Comparison of ENCODE assay signal across 8 cellular contexts in the genomic region with DNA sequence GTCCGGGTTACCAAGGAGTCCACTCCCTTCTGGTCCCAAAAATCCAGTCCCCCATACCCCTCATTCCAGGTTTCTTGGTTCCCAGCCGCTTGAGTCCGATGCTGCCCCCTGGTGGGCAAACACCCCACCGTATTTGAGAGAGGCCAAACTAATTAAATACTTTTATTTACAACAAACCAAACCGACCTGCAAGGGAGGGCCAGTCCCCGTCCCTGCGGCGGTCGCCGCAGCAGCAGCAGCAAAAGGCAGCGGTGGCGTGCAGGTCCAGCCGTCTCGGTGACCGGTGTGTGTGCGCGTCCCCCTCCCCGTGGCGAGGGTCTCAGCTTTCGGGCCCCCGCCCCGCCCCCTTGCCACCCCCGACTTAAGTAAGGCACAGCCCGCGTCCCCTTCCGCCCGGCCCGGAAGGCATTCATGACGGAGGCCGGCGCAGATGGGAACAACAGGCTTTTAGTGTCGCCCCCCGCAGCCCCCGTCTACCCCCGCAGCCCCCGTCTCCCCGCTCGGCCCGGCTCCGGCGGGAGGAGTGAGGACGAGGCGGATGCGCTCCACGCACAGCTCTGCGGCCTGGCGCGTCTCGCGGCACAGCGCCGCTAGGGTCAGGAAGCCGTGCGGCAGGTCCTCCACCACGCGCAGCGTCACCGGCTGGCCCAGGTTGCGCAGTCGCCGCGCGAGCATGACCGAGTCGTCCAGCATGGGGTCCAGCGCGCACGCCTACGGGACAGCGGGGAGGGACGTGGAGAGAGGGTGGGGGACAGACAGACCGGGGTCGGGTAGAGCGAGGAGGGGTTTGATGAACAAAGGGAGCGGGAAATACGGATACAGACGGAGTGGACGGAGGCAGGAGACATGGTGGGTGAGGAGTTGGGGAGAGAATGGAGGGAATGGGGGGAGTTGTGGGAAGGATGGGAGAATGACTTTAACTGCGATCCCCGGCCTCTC. TPM values are rescaled to one million over a fixed set of nuclear protein-coding genes. Genes with fewer than 3 reads are reported as not detected.
DNase-seq lines count a peak whose midpoint lies in the region; ATAC-seq and TF ChIP-seq lines count a peak whose summit lies in the region.

No MANE protein-coding gene starts in this region.

- peak overlapping the region; percentile 72 for H3K27ac Mint-ChIP-seq in activated naive CD4-positive, alpha-beta T cell treated with anti-CD3 and anti-CD28 coated beads, Interleukin-2, amount 50 U/mL, for 24 hours
- H3K27ac Mint-ChIP-seq in glutamatergic neuron (ENCODE audit: unreplicated experiment), result peak overlapping the region; percentile 77

- ATAC-seq in omental fat pad (ENCODE audit: low FRiP score), result peak; percentile 62
- ATAC-seq in GM21390 (IDR thresholded peaks at IDR 0.05; ENCODE audit: unreplicated experiment), result no peak

- peaks cover 30% of the 10 kb centered on the region for H3K4me1 ChIP-seq in suprapubic skin

- peak; percentile 98 for TF ChIP-seq CTCF in glutamatergic neuron (IDR thresholded peaks at IDR 0.05; ENCODE audit: partially characterized antibody, unreplicated experiment)
- peak in 1 of 3 donors; percentile 49 for TF ChIP-seq CTCF in omental fat pad (IDR thresholded peaks at IDR 0.05)
- TF ChIP-seq CTCF in suprapubic skin (IDR thresholded peaks at IDR 0.05), result peak; percentile 69 to 71

- H3K4me1 Mint-ChIP-seq in activated naive CD4-positive, alpha-beta T cell treated with anti-CD3 and anti-CD28 coated beads, Interleukin-2, amount 50 U/mL, for 24 hours, result peaks cover 26% of the 10 kb centered on the region
- H3K4me1 Mint-ChIP-seq in glutamatergic neuron (ENCODE audit: low read depth, unreplicated experiment), result peaks cover 15% of the 10 kb centered on the region

- H3K9me3 Mint-ChIP-seq in activated naive CD4-positive, alpha-beta T cell treated with anti-CD3 and anti-CD28 coated beads, Interleukin-2, amount 50 U/mL, for 24 hours, result no peaks in the 10 kb centered on the region
- peaks cover 26% of the 10 kb centered on the region for H3K9me3 Mint-ChIP-seq in glutamatergic neuron (ENCODE audit: unreplicated experiment)

- in situ Hi-C loops in KBM-7 (cut with MboI; ENCODE audit: low pct_unique_long_range_greater_than_20kb, low sequenced_read_pairs) (loop anchor here (25.0 kb wide), 1 partner anchor 289 kb away; no protein-coding TSS in a partner anchor), SK-MEL-5 (cut with HindIII; ENCODE audit: low pct_unique_long_range_greater_than_20kb, low sequenced_read_pairs) (no loop called here)

- no peaks in the 10 kb centered on the region for H3K27me3 ChIP-seq in suprapubic skin

- DNase-seq in DMS114 treated with DMSO at 0.1 percent for 48 hours (lab: John Stamatoyannopoulos, UW; ENCODE audit: unreplicated experiment) (peak; percentile 65), KBM-7 (peak; percentile 69), SK-MEL-5 (ENCODE audit: low read depth, low spot score) (peak; percentile 65), glutamatergic neuron (peak; percentile 91), omental fat pad (ENCODE audit: low spot score) (peak; percentile 95), suprapubic skin (ENCODE audit: low spot score in 2 of 2) (peak; percentile 89 to 91)

- TF ChIP-seq POLR2A in suprapubic skin (IDR thresholded peaks at IDR 0.05), result no peak

- peak overlapping the region; percentile 23 for H3K27ac ChIP-seq in suprapubic skin

- H3K36me3 ChIP-seq in suprapubic skin, result no peaks in the 10 kb centered on the region

- peak overlapping the region; percentile 82 for H3K4me3 Mint-ChIP-seq in activated naive CD4-positive, alpha-beta T cell treated with anti-CD3 and anti-CD28 coated beads, Interleukin-2, amount 50 U/mL, for 24 hours
- peak overlapping the region; percentile 83 for H3K4me3 Mint-ChIP-seq in glutamatergic neuron (ENCODE audit: unreplicated experiment)

- H3K36me3 Mint-ChIP-seq in activated naive CD4-positive, alpha-beta T cell treated with anti-CD3 and anti-CD28 coated beads, Interleukin-2, amount 50 U/mL, for 24 hours, result no peaks in the 10 kb centered on the region
- H3K36me3 Mint-ChIP-seq in glutamatergic neuron (ENCODE audit: unreplicated experiment), result no peaks in the 10 kb centered on the region

- H3K27me3 Mint-ChIP-seq in activated naive CD4-positive, alpha-beta T cell treated with anti-CD3 and anti-CD28 coated beads, Interleukin-2, amount 50 U/mL, for 24 hours, result no peaks in the 10 kb centered on the region
- peaks cover 21% of the 10 kb centered on the region for H3K27me3 Mint-ChIP-seq in glutamatergic neuron (ENCODE audit: unreplicated experiment)

- no peak for TF ChIP-seq EP300 in suprapubic skin (IDR thresholded peaks at IDR 0.05)

- H3K4me3 ChIP-seq in suprapubic skin, result peak overlapping the region; percentile 68

- WGBS in suprapubic skin, result under 1% methylated on average over 46 of the region's 80 CpGs

- H3K9me3 ChIP-seq in suprapubic skin, result no peaks in the 10 kb centered on the region

RNA-seq across cellular contexts. Expression of gene CNFN, which starts 11.5 kb away (rescaled TPM):
- total RNA-seq in SK-MEL-5 (2014; rRNA removed; shearing (Covaris generic)), result 0.77 TPM in 1 of 2 replicates, not detected in the other
- 1.0 and 3.9 TPM in 2 replicates for polyA plus RNA-seq in SK-MEL-5 (2015; cell fraction: cytosol; rRNA removed)
- polyA plus RNA-seq in SK-MEL-5 (2015; cell fraction: nucleus; rRNA removed), result not detected in 2 replicates
- total RNA-seq in glutamatergic neuron (ENCODE audit: unreplicated experiment), result 2.8 TPM
- total RNA-seq in omental fat pad, result not detected
- 100 to 1,000 TPM in 3 of 4 donors, 10 to 100 TPM in 1; 52.9 to 364 (median 353) TPM for total RNA-seq in suprapubic skin

RNA-seq across cellular contexts. Expression of gene LIPE, which starts 25.6 kb away (rescaled TPM):
- total RNA-seq in SK-MEL-5 (2014; rRNA removed; shearing (Covaris generic)), result not detected in 2 replicates
- polyA plus RNA-seq in SK-MEL-5 (2015; cell fraction: cytosol; rRNA removed), result not detected in 2 replicates
- polyA plus RNA-seq in SK-MEL-5 (2015; cell fraction: nucleus; rRNA removed), result not detected in 2 replicates
- total RNA-seq in glutamatergic neuron (ENCODE audit: unreplicated experiment) (39.0 TPM), omental fat pad (1,000 to 10,000 TPM in 2 of 4 donors, 100 to 1,000 TPM in 2; 491 to 3,641 (median 1,025) TPM), suprapubic skin (10 to 100 TPM; 33.9 to 82.6 (median 51.5) TPM)

RNA-seq across cellular contexts. Expression of gene CXCL17, which starts 41.1 kb away (rescaled TPM):
- 0.34 TPM in 1 of 2 replicates, not detected in the other for total RNA-seq in SK-MEL-5 (2014; rRNA removed; shearing (Covaris generic))
- 0.52 and 0.79 TPM in 2 replicates for polyA plus RNA-seq in SK-MEL-5 (2015; cell fraction: cytosol; rRNA removed)
- polyA plus RNA-seq in SK-MEL-5 (2015; cell fraction: nucleus; rRNA removed), result not detected in 2 replicates
- total RNA-seq in glutamatergic neuron (ENCODE audit: unreplicated experiment) (not detected), omental fat pad (not detected), suprapubic skin (under 1 TPM in 1 of 4 donors, not detected in 3; 0.55 TPM)

Comparison
In these comparisons a context has a peak if more than half of its experiments do, and no peak if none do; other contexts are left out.
1. RNA of gene CNFN, which starts 11.5 kb away (total RNA-seq): 52.9 to 364 TPM in suprapubic skin; 2.8 TPM in glutamatergic neuron (single experiment), 0.77 TPM in SK-MEL-5 and not detected in omental fat pad; every median in the first group is over 10 times any median in the second.
2. RNA of gene LIPE, which starts 25.6 kb away (total RNA-seq): 491 to 3,641 TPM in omental fat pad, 33.9 to 82.6 TPM in suprapubic skin and 39.0 TPM in glutamatergic neuron (single experiment); not detected in SK-MEL-5; every median in the first group is over 10 times any median in the second.
3. Peak in every context shown above with its lines, with median percentiles within 50 percentile points of each other: DNase-seq.